In the genomic region with DNA sequence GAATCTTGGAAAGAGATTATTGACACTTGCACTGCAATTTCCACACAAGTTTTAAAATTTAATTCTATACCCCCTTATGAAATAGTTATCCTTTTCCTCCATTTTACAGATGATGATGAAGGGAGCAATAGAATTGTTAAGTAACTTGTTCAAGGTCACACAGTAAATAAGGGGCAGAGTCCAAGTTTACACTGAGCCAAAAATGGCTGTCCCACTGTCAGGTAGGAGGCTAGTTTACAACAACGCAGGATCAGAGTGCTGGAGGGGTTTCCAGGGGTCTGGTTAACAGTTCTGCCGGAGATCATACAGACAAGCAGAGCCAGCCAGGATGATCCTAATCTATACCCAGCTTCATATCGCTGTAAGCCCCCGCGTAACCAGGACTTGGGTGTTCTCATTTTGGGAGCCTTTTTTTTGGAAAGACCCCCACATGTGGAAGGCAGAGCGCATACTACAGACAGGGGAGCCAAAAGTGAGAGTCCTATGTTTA, we compare ENCODE assay signal across 2 cellular contexts.
TF ChIP-seq lines count a peak whose summit lies in the region.

No MANE protein-coding gene starts in this region.

TF ChIP-seq in HCT116, 20 proteins besides CTCF, POLR2A, EP300 and RAD21 (continued from another document):
- TF ChIP-seq, protein P1, sequence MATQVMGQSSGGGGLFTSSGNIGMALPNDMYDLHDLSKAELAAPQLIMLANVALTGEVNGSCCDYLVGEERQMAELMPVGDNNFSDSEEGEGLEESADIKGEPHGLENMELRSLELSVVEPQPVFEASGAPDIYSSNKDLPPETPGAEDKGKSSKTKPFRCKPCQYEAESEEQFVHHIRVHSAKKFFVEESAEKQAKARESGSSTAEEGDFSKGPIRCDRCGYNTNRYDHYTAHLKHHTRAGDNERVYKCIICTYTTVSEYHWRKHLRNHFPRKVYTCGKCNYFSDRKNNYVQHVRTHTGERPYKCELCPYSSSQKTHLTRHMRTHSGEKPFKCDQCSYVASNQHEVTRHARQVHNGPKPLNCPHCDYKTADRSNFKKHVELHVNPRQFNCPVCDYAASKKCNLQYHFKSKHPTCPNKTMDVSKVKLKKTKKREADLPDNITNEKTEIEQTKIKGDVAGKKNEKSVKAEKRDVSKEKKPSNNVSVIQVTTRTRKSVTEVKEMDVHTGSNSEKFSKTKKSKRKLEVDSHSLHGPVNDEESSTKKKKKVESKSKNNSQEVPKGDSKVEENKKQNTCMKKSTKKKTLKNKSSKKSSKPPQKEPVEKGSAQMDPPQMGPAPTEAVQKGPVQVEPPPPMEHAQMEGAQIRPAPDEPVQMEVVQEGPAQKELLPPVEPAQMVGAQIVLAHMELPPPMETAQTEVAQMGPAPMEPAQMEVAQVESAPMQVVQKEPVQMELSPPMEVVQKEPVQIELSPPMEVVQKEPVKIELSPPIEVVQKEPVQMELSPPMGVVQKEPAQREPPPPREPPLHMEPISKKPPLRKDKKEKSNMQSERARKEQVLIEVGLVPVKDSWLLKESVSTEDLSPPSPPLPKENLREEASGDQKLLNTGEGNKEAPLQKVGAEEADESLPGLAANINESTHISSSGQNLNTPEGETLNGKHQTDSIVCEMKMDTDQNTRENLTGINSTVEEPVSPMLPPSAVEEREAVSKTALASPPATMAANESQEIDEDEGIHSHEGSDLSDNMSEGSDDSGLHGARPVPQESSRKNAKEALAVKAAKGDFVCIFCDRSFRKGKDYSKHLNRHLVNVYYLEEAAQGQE (IDR thresholded peaks at IDR 0.05; ENCODE audit: low read depth): no peak
- TF ChIP-seq CBX3 (IDR thresholded peaks at IDR 0.05; ENCODE audit: low read depth) (no peak), ELF1 (IDR thresholded peaks at IDR 0.05; ENCODE audit: borderline replicate concordance, low read depth) (no peak), SRF (IDR thresholded peaks at IDR 0.05; ENCODE audit: low read depth) (no peak)
- TF ChIP-seq, protein P2, sequence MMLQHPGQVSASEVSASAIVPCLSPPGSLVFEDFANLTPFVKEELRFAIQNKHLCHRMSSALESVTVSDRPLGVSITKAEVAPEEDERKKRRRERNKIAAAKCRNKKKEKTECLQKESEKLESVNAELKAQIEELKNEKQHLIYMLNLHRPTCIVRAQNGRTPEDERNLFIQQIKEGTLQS (IDR thresholded peaks at IDR 0.05): no peak
- TF ChIP-seq, protein P3, sequence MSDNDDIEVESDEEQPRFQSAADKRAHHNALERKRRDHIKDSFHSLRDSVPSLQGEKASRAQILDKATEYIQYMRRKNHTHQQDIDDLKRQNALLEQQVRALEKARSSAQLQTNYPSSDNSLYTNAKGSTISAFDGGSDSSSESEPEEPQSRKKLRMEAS (IDR thresholded peaks at IDR 0.05): no peak
TF ChIP-seq in HCT116: peak in this region for 0.

TF ChIP-seq in WTC11, 78 proteins besides CTCF, POLR2A, EP300 and RAD21 (continued from another document):
- TF ChIP-seq, protein P4, sequence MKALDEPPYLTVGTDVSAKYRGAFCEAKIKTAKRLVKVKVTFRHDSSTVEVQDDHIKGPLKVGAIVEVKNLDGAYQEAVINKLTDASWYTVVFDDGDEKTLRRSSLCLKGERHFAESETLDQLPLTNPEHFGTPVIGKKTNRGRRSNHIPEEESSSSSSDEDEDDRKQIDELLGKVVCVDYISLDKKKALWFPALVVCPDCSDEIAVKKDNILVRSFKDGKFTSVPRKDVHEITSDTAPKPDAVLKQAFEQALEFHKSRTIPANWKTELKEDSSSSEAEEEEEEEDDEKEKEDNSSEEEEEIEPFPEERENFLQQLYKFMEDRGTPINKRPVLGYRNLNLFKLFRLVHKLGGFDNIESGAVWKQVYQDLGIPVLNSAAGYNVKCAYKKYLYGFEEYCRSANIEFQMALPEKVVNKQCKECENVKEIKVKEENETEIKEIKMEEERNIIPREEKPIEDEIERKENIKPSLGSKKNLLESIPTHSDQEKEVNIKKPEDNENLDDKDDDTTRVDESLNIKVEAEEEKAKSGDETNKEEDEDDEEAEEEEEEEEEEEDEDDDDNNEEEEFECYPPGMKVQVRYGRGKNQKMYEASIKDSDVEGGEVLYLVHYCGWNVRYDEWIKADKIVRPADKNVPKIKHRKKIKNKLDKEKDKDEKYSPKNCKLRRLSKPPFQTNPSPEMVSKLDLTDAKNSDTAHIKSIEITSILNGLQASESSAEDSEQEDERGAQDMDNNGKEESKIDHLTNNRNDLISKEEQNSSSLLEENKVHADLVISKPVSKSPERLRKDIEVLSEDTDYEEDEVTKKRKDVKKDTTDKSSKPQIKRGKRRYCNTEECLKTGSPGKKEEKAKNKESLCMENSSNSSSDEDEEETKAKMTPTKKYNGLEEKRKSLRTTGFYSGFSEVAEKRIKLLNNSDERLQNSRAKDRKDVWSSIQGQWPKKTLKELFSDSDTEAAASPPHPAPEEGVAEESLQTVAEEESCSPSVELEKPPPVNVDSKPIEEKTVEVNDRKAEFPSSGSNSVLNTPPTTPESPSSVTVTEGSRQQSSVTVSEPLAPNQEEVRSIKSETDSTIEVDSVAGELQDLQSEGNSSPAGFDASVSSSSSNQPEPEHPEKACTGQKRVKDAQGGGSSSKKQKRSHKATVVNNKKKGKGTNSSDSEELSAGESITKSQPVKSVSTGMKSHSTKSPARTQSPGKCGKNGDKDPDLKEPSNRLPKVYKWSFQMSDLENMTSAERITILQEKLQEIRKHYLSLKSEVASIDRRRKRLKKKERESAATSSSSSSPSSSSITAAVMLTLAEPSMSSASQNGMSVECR (CRISPR knock-in tag; IDR thresholded peaks at IDR 0.05; ENCODE audit: borderline replicate concordance): no peak
